8 cellular contexts compared by ENCODE assay signal in the genomic region with DNA sequence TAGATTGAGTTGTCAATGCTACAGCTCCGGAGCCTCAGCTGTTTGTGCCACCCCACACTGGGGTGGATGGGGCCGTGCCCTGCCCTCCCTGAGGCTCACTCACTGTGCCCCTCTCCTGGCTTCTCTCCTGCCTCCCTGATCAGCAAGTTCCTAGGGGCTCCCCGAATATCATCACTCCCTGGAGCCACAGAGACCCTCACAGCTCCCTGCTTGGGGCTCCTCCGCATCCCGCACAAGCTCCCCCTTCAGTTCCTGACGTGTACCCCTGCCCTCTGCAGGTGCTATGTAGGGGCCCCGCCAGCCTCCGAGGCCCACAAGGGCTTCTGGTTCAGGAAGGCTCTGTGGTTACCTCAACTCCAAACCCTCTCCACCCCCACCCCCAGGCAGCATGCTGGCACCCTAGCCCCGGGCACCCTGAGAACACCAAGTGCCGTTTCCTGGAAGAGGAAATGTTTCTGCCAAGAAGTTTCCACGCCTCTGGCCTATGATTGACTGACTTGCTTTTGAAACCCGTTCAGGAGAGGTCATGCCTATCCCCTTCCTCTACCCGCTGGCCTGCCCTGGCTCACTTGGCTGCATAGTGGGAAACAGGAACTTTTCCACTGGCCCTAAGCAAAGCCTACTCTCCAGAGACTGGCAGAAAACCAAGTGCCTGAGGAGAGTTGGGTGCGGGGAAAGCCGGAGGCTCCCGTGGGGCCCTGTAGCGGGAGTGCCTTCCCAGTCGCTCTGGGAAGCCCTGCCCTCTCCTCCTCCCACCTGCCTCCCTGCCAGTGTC. TPM values are rescaled to one million over a fixed set of nuclear protein-coding genes. Genes with fewer than 3 reads are reported as not detected.
DNase-seq lines count a peak whose midpoint lies in the region; ATAC-seq, FAIRE-seq and TF ChIP-seq lines count a peak whose summit lies in the region.
"Not testable (repeated sequence)": the region's sequence is repeated elsewhere in the genome, so short reads cannot be mapped to it uniquely, and the experiment has no call there.

No MANE protein-coding gene starts in this region.

- intact Hi-C loops in pancreas (cut with DNase I): not testable (repeated sequence)

- peak; percentile 52 to 69 for ATAC-seq in activated naive CD4-positive, alpha-beta T cell treated with anti-CD3 and anti-CD28 coated beads, Interleukin-2, amount 50 U/mL, for 72 hours
- ATAC-seq in gastroesophageal sphincter (peak; percentile 78), pancreas (peak; percentile 73 to 81 (median 80)), upper lobe of left lung (ENCODE audit: low FRiP score in 2 of 2) (peak; percentile 82 to 88)

- CTCF ChIA-PET in CD8-positive, alpha-beta memory T cell (lab: Charles Lee); RWPE1 (lab: Yijun Ruan, JAX); activated CD4-positive, alpha-beta T cell treated with anti-CD3 and anti-CD28 coated beads, Interleukin-2, amount 10 ng/mL, durations not matched to agents 7 days and 5 days (lab: Charles Lee): not testable (repeated sequence)

- not testable (repeated sequence) for H3K36me3 Mint-ChIP-seq in CD8-positive, alpha-beta memory T cell; activated CD4-positive, alpha-beta T cell treated with anti-CD3 and anti-CD28 coated beads, Interleukin-2, amount 10 ng/mL, durations not matched to agents 7 days and 5 days (ENCODE audit: low read depth); activated naive CD4-positive, alpha-beta T cell treated with anti-CD3 and anti-CD28 coated beads, Interleukin-2, amount 50 U/mL, for 72 hours

- TF ChIP-seq EP300 in gastroesophageal sphincter (IDR thresholded peaks at IDR 0.05); upper lobe of left lung (IDR thresholded peaks at IDR 0.05): not testable (repeated sequence)

- FAIRE-seq in pancreas (lab: Jason Lieb, UNC): not testable (repeated sequence)

- peak overlapping the region in 6 of 8 donors; percentile 69 to 92 (median 76) for H3K27ac Mint-ChIP-seq in CD8-positive, alpha-beta memory T cell
- H3K27ac Mint-ChIP-seq in activated CD4-positive, alpha-beta T cell treated with anti-CD3 and anti-CD28 coated beads, Interleukin-2, amount 10 ng/mL, durations not matched to agents 7 days and 5 days: peak overlapping the region; percentile 85
- peak overlapping the region; percentile 87 to 91 for H3K27ac Mint-ChIP-seq in activated naive CD4-positive, alpha-beta T cell treated with anti-CD3 and anti-CD28 coated beads, Interleukin-2, amount 50 U/mL, for 72 hours

- H3K4me3 ChIP-seq in CD8-positive, alpha-beta memory T cell (ENCODE audit: low read length); gastroesophageal sphincter; liver (ENCODE audit: low read depth in 1 of 3, low read length in 3 of 3); pancreas; upper lobe of left lung: not testable (repeated sequence)

- H3K4me1 Mint-ChIP-seq in CD8-positive, alpha-beta memory T cell; activated CD4-positive, alpha-beta T cell treated with anti-CD3 and anti-CD28 coated beads, Interleukin-2, amount 10 ng/mL, durations not matched to agents 7 days and 5 days: not testable (repeated sequence)

- peak overlapping the region in 4 of 7 donors; percentile 57 to 78 (median 69) for H3K4me3 Mint-ChIP-seq in CD8-positive, alpha-beta memory T cell
- peak overlapping the region; percentile 8 for H3K4me3 Mint-ChIP-seq in activated CD4-positive, alpha-beta T cell treated with anti-CD3 and anti-CD28 coated beads, Interleukin-2, amount 10 ng/mL, durations not matched to agents 7 days and 5 days

- peak in 1 of 5 donors; percentile 17 for DNase-seq in CD8-positive, alpha-beta memory T cell
- not testable (repeated sequence) for DNase-seq in RWPE1 (ENCODE audit: low spot score); activated CD4-positive, alpha-beta T cell treated with anti-CD3 and anti-CD28 coated beads, Interleukin-2, amount 10 ng/mL, durations not matched to agents 7 days and 5 days; upper lobe of left lung
- DNase-seq in activated naive CD4-positive, alpha-beta T cell treated with anti-CD3 and anti-CD28 coated beads, Interleukin-2, amount 50 U/mL, for 72 hours (ENCODE audit: low spot score in 2 of 2): peak in 1 of 2 donors; percentile 11
- DNase-seq in pancreas: peak in 2 of 6 donors; percentile 44 to 61

- not testable (repeated sequence) for H3K27me3 Mint-ChIP-seq in CD8-positive, alpha-beta memory T cell; activated CD4-positive, alpha-beta T cell treated with anti-CD3 and anti-CD28 coated beads, Interleukin-2, amount 10 ng/mL, durations not matched to agents 7 days and 5 days

- H3K27me3 ChIP-seq in CD8-positive, alpha-beta memory T cell (ENCODE audit: insufficient read depth, low read length, poor library complexity, severe bottlenecking); gastroesophageal sphincter; liver (ENCODE audit: control insufficient read depth in 4 of 4, insufficient read depth in 4 of 4, low read length in 3 of 4); pancreas; upper lobe of left lung: not testable (repeated sequence)

- TF ChIP-seq RAD21 in liver (IDR thresholded peaks at IDR 0.05): not testable (repeated sequence)

- no CpG with 5 or more reads among the region's 18 CpGs for WGBS in gastroesophageal sphincter (ENCODE audit: low coverage in 1 of 2), 2 donors
- 67% methylated on average over 7 of the region's 18 CpGs for WGBS in liver
- 33 to 49% methylated on average over 6 to 7 of the region's 18 CpGs for WGBS in pancreas, 2 donors
- WGBS in upper lobe of left lung, 2 donors: no CpG with 5 or more reads among the region's 18 CpGs

- H3K9me3 ChIP-seq in CD8-positive, alpha-beta memory T cell (ENCODE audit: low read length); gastroesophageal sphincter; liver (ENCODE audit: control insufficient read depth in 4 of 4, low read length in 3 of 4); pancreas; upper lobe of left lung: not testable (repeated sequence)

- POLR2A ChIA-PET in CD8-positive, alpha-beta memory T cell (lab: Charles Lee); RWPE1 (lab: Yijun Ruan, JAX; ENCODE audit: low non-redundant PET); activated CD4-positive, alpha-beta T cell treated with anti-CD3 and anti-CD28 coated beads, Interleukin-2, amount 10 ng/mL, durations not matched to agents 7 days and 5 days (lab: Charles Lee): not testable (repeated sequence)

- TF ChIP-seq CTCF in RWPE1 (conservative IDR thresholded peaks at IDR 0.05; ENCODE audit: low read depth); gastroesophageal sphincter (IDR thresholded peaks at IDR 0.05); liver (IDR thresholded peaks at IDR 0.05; ENCODE audit: low read depth, low read length, missing input control); pancreas (IDR thresholded peaks at IDR 0.05); upper lobe of left lung (IDR thresholded peaks at IDR 0.05): not testable (repeated sequence)

- not testable (repeated sequence) for H3K4me1 ChIP-seq in CD8-positive, alpha-beta memory T cell (ENCODE audit: insufficient read depth, low read length); gastroesophageal sphincter; liver (ENCODE audit: control insufficient read depth in 4 of 4, insufficient read depth in 4 of 4, low read length in 3 of 4); pancreas; upper lobe of left lung

- not testable (repeated sequence) for H3K9ac ChIP-seq in liver (ENCODE audit: low read depth in 1 of 2, low read length in 2 of 2)

- H3K36me3 ChIP-seq in CD8-positive, alpha-beta memory T cell (ENCODE audit: insufficient read depth, low read length); gastroesophageal sphincter; liver (ENCODE audit: control insufficient read depth in 4 of 4, insufficient read depth in 3 of 4, low read depth in 1 of 4, low read length in 3 of 4); pancreas; upper lobe of left lung: not testable (repeated sequence)

- H3K9me3 Mint-ChIP-seq in CD8-positive, alpha-beta memory T cell; activated CD4-positive, alpha-beta T cell treated with anti-CD3 and anti-CD28 coated beads, Interleukin-2, amount 10 ng/mL, durations not matched to agents 7 days and 5 days; activated naive CD4-positive, alpha-beta T cell treated with anti-CD3 and anti-CD28 coated beads, Interleukin-2, amount 50 U/mL, for 72 hours: not testable (repeated sequence)

- not testable (repeated sequence) for H3K27ac ChIP-seq in CD8-positive, alpha-beta memory T cell (ENCODE audit: low read depth, low read length); gastroesophageal sphincter
- H3K27ac ChIP-seq in RWPE1: peak overlapping the region; percentile 84
- peak overlapping the region; percentile 37 to 57 for H3K27ac ChIP-seq in liver (ENCODE audit: low read depth in 1 of 2, low read length in 2 of 2)
- H3K27ac ChIP-seq in pancreas: peak overlapping the region in 2 of 4 donors; percentile 46 to 68
- peak overlapping the region in 2 of 4 donors; percentile 49 to 68 for H3K27ac ChIP-seq in upper lobe of left lung

- TF ChIP-seq POLR2A in gastroesophageal sphincter (IDR thresholded peaks at IDR 0.05); upper lobe of left lung (IDR thresholded peaks at IDR 0.05): not testable (repeated sequence)

RNA-seq across cellular contexts. Expression of a gene that starts 30.3 kb away (rescaled TPM):
- total RNA-seq in CD8-positive, alpha-beta memory T cell: 1 to 10 TPM; 3.7 to 5.5 TPM
- not detected for polyA plus RNA-seq in CD8-positive, alpha-beta memory T cell
- 10 to 100 TPM; 31.4 to 31.7 TPM for total RNA-seq in activated CD4-positive, alpha-beta T cell treated with anti-CD3 and anti-CD28 coated beads, Interleukin-2, amount 10 ng/mL, durations not matched to agents 7 days and 5 days
- 10 to 100 TPM; 13.9 to 72.8 TPM for total RNA-seq in activated naive CD4-positive, alpha-beta T cell treated with anti-CD3 and anti-CD28 coated beads, Interleukin-2, amount 50 U/mL, for 72 hours
- total RNA-seq in gastroesophageal sphincter (10 to 100 TPM in 3 of 4 donors, 1 to 10 TPM in 1; 9.7 to 27.2 (median 19.0) TPM), liver (100 to 1,000 TPM in 1 of 2 donors, 10 to 100 TPM in 1; 70.9 to 172 TPM), pancreas (100 to 1,000 TPM in 1 of 6 donors, 10 to 100 TPM in 5; 24.4 to 168 (median 76.0) TPM), upper lobe of left lung (10 to 100 TPM; 29.7 to 80.8 (median 57.7) TPM)
- polyA plus RNA-seq in liver (100 to 1,000 TPM in 1 of 2 donors, 10 to 100 TPM in 1; 86.2 to 212 TPM), pancreas (100 to 1,000 TPM in 1 of 2 donors, 10 to 100 TPM in 1; 95.1 to 111 TPM)
